ENCODE assay signal across 8 cellular contexts in the genomic region with DNA sequence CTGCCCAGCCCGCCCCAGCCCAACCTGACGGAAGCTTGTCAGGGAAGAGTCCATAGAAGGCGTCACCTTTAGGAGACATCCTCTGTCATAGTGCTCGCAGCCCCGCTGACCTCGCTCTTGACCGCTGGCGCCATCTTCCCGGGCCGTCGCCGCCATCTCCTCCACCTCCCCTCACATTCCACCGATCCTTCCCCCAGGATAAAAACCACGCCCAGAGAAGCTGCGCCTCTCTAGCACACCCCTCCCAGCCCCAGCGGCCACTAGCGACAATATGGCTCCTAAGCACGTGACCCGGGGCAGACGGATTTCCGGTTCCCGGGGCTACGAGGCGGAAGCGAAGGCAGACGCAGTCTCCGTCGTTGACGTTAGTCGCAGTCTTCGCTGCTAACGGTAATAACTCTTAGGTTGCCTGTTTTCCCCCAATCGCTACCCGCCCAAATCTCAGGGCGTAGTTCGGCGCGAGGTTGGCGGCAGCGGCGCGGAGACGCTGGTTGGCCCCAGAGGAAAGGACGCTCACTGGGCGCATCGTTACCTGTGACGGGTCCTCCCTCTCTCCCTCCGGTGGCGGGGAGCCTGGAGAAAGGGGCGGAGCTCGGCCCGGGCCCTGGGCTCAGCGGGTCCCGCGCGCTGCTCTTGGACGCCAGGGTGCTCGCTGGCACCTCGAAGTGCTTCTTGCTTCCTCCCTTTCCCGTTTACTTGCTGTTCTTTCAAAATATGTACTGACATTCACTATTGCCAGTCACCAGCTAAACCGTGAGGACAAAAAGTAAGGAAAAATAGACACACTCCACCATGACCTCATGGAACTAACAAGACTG. TPM values are rescaled to one million over a fixed set of nuclear protein-coding genes. Genes with fewer than 3 reads are reported as not detected.
A peak's percentile ranks its signal among the peaks of the same experiment; 100 is the strongest.
DNase-seq lines count a peak whose midpoint lies in the region; ATAC-seq, FAIRE-seq and TF ChIP-seq lines count a peak whose summit lies in the region.

A gene (minus strand): TSS at position 273 of the 818 bp plus-strand sequence. CDS start 117 bp downstream, at position 156.
A gene with protein sequence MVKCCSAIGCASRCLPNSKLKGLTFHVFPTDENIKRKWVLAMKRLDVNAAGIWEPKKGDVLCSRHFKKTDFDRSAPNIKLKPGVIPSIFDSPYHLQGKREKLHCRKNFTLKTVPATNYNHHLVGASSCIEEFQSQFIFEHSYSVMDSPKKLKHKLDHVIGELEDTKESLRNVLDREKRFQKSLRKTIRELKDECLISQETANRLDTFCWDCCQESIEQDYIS (plus strand): TSS at position 343 of the 818 bp plus-strand sequence. CDS start 980 bp downstream, outside the sequence.

- H3K27me3 ChIP-seq in OCI-LY3 (ENCODE audit: low read depth, low read length) (no peaks in the 10 kb centered on the region), mononuclear cell (ENCODE audit: insufficient read depth, low read length) (no peaks in the 10 kb centered on the region)

- no peak for FAIRE-seq in D721Med (lab: Jason Lieb, UNC)

- peak; percentile 92 for ATAC-seq in GM21515 (IDR thresholded peaks at IDR 0.05; ENCODE audit: unreplicated experiment)

- H3K9me3 ChIP-seq in OCI-LY3 (ENCODE audit: insufficient read depth, low read length) (no peaks in the 10 kb centered on the region), mononuclear cell (ENCODE audit: low read depth, low read length) (no peaks in the 10 kb centered on the region)

- peak within 1 kb of the TSS; percentile 90 for H2AFZ ChIP-seq in OCI-LY3 (ENCODE audit: low read depth, low read length)

- H4K20me1 ChIP-seq in OCI-LY3 (ENCODE audit: insufficient read depth, low read length): no peaks in the 10 kb centered on the region

- peak within 1 kb of the TSS; percentile 92 for H3K4me2 ChIP-seq in OCI-LY3 (ENCODE audit: low read length)

- TF ChIP-seq CTCF in D721Med (IDR thresholded peaks at IDR 0.05; ENCODE audit: insufficient read depth, missing control alignments) (no peak), OCI-LY3 (IDR thresholded peaks at IDR 0.05; ENCODE audit: low read depth, low read length) (no peak)

- H3K9ac ChIP-seq in OCI-LY3 (ENCODE audit: low read length): peak within 1 kb of the TSS; percentile 96

- peaks cover 14% of the 10 kb centered on the region for H3K36me3 ChIP-seq in OCI-LY3 (replicated peaks; ENCODE audit: low read depth, low read length)

- H3K79me2 ChIP-seq in OCI-LY3 (ENCODE audit: low read length): peaks cover 52% of the 10 kb centered on the region

- H3K27ac ChIP-seq in OCI-LY3 (ENCODE audit: low read length): peak within 1 kb of the TSS; percentile 92

- peak; percentile 35 for DNase-seq in D721Med (ENCODE audit: insufficient read length, low spot score)
- DNase-seq in HuH-7 (ENCODE audit: low spot score): peak; percentile 82
- DNase-seq in activated CD8-positive, alpha-beta memory T cell treated with anti-CD3 and anti-CD28 coated beads, Interleukin-2, amount 50 U/mL, for 48 hours: peak; percentile 93
- peak; percentile 43 for DNase-seq in epidermal melanocyte (ENCODE audit: insufficient read length, low spot score)
- DNase-seq in stimulated activated CD8-positive, alpha-beta memory T cell treated with anti-CD3 and anti-CD28 coated beads, Interleukin-4, amount 100 ng/mL, for 24 hours (ENCODE audit: low read depth): peak; percentile 89

- H3K4me3 ChIP-seq in OCI-LY3 (ENCODE audit: low read length) (peak within 1 kb of the TSS; percentile 92), mononuclear cell (ENCODE audit: low read length) (peak within 1 kb of the TSS; percentile 83)

- H3K4me1 ChIP-seq in OCI-LY3 (ENCODE audit: low read length) (peaks cover 36% of the 10 kb centered on the region), mononuclear cell (ENCODE audit: insufficient read depth, low read length) (peaks cover 49% of the 10 kb centered on the region)

RNA-seq across cellular contexts. Expression of the first gene that starts in this region (rescaled TPM):
- total RNA-seq in mononuclear cell: 52.4 TPM

RNA-seq across cellular contexts. Expression of the second gene that starts in this region (rescaled TPM):
- 21.7 TPM for total RNA-seq in mononuclear cell

Comparison
In these comparisons a context has a peak if more than half of its experiments do, and no peak if none do; other contexts are left out.
1. Peak in every context shown above with its lines: DNase-seq, ATAC-seq, H3K4me3 ChIP-seq and H3K27ac ChIP-seq.
2. DNase-seq: peak in every context shown above with its lines; median percentile 93 in activated CD8-positive, alpha-beta memory T cell treated with anti-CD3 and anti-CD28 coated beads, Interleukin-2, amount 50 U/mL, for 48 hours; 89 in stimulated activated CD8-positive, alpha-beta memory T cell treated with anti-CD3 and anti-CD28 coated beads, Interleukin-4, amount 100 ng/mL, for 24 hours; 82 in HuH-7; 43 in epidermal melanocyte; 35 in D721Med.